Comparison of ENCODE assay signal across 9 cellular contexts in the genomic region with DNA sequence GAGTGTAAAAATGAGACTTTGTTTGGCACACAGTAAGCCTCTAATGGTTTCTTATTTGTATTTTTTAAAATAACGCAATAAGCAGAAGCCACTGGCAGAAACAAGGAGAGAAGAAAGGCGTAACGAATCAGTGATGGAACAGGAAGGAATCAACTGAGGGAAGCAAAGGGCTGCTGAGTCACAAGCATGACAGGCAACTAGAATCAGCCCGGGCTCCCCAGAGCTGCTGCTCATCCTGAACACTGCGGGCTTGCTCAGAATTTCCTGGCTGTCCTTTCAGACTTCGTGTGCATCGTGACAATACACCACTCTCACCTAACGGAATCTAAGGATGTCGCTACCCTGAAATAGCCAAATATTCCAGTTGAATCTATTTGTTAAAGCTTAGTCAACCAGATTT. TPM values are rescaled to one million over a fixed set of nuclear protein-coding genes. Genes with fewer than 3 reads are reported as not detected.
A peak's percentile ranks its signal among the peaks of the same experiment; 100 is the strongest.
DNase-seq lines count a peak whose midpoint lies in the region; ATAC-seq and TF ChIP-seq lines count a peak whose summit lies in the region.
"Had no signal": no experiment of that assay in that cellular context is flagged by ENCODE, and none has a peak within 500 bp of the region (broad histone marks: within the 10 kb centered on the region; RNA-seq: fewer than 3 reads in every experiment).

No MANE protein-coding gene starts in this region.

- intact Hi-C loops in posterior vena cava (cut with DNase I): loop anchor here in 1 of 2 donors (10.0 kb wide), 1 partner anchor 53 kb away; no protein-coding TSS in a partner anchor

- H3K27ac ChIP-seq in SK-N-MC: no peak overlapping the region

- no peak overlapping the region for H3K9ac ChIP-seq in SK-N-MC (ENCODE audit: insufficient read length)

- no peak for ATAC-seq in HG03354 (IDR thresholded peaks at IDR 0.05; ENCODE audit: poor library complexity, severe bottlenecking, unreplicated experiment)
- ATAC-seq: GM12878 had no signal

- H3K36me3 ChIP-seq in SK-N-MC (ENCODE audit: insufficient read depth, low read length): no peaks in the 10 kb centered on the region

- no peaks in the 10 kb centered on the region for H3K9me3 ChIP-seq in SK-N-MC (ENCODE audit: low read depth, low read length)

- TF ChIP-seq CTCF in foreskin fibroblast (IDR thresholded peaks at IDR 0.05; ENCODE audit: low read depth, low read length): no peak

- DNase-seq in H4 (ENCODE audit: low spot score): peak; percentile 21
- DNase-seq in SK-N-MC (ENCODE audit: low read depth, low spot score): no peak
- DNase-seq in foreskin fibroblast: peak; percentile 76 to 79
- peak; percentile 87 for DNase-seq in posterior vena cava (ENCODE audit: low spot score)
- DNase-seq in T-helper 9 cell: no peak
- DNase-seq in NCI-H524 treated with DMSO at 0.1 percent for 48 hours (lab: John Stamatoyannopoulos, UW): no peak
- no peak for DNase-seq in NCI-H2171 (lab: John Stamatoyannopoulos, UW)

- H3K4me3 ChIP-seq in SK-N-MC: 0 out of 2 replicates have a peak overlapping the region, but pooled peaks have one; percentile 3
- no peak overlapping the region for H3K4me3 ChIP-seq in foreskin fibroblast (ENCODE audit: low read depth in 1 of 2, low read length in 2 of 2)
- H3K4me3 ChIP-seq: GM12878 had no signal

RNA-seq across cellular contexts. Expression of gene RGS2, which starts 20.7 kb away (rescaled TPM):
- total RNA-seq in H4 (2014; rRNA removed; shearing (Covaris generic)): 42.7 and 44.5 TPM in 2 replicates
- 10 to 100 TPM; 70.8 to 96.2 TPM for total RNA-seq in posterior vena cava

Comparison
In these comparisons a context has a peak if more than half of its experiments do, and no peak if none do; other contexts are left out.
1. DNase-seq: peak in H4 (single experiment), foreskin fibroblast (2 of 2) and posterior vena cava (single experiment); none in SK-N-MC (single experiment), T-helper 9 cell (single experiment), NCI-H524 treated with DMSO at 0.1 percent for 48 hours (single experiment) and NCI-H2171 (single experiment).